In the genomic region with DNA sequence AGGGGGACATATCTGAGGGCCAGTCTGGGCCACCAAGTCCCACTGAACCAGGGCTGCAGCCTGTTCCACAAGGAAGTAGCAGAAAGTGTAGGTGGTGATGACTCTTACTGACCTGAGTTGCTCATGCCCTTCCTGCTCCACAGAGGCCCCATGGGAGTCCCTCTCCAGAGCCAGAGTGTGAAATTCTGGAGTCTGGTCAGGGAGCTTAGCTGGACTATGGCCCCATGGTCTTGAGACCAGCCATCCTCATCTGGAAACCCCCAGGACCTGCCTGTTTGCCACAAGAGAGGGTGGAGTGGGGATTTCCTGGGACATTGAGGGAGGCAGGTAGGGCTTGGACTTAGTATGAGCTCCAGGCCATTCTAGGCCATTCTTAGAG, we compare ENCODE assay signal across 9 cellular contexts. TPM values are rescaled to one million over a fixed set of nuclear protein-coding genes. Genes with fewer than 3 reads are reported as not detected.
DNase-seq lines count a peak whose midpoint lies in the region; ATAC-seq and TF ChIP-seq lines count a peak whose summit lies in the region.
"Had no signal": no experiment of that assay in that cellular context is flagged by ENCODE, and none has a peak within 500 bp of the region (broad histone marks: within the 10 kb centered on the region; RNA-seq: fewer than 3 reads in every experiment).

No MANE protein-coding gene starts in this region.

- H3K27ac ChIP-seq in RWPE2 (ENCODE audit: poor library complexity, severe bottlenecking) (peak overlapping the region; percentile 90), upper lobe of right lung (peak overlapping the region; percentile 83), A673 (ENCODE audit: low read depth, low read length, poor library complexity, severe bottlenecking) (no peak overlapping the region)

- intact Hi-C loops in upper lobe of right lung (cut with DNase I) (no loop called here), A673 (cut with micrococcal nuclease; ENCODE audit: unreplicated experiment) (no loop called here)

- no TSS peak for BruUV-seq in A673 (replicated peaks; lab: Mats Ljungman, UMichigan)

- H3K9me3 ChIP-seq in RWPE2 (ENCODE audit: severe bottlenecking) (no peaks in the 10 kb centered on the region), upper lobe of right lung (no peaks in the 10 kb centered on the region), A673 (ENCODE audit: low read depth, low read length, poor library complexity, severe bottlenecking) (no peaks in the 10 kb centered on the region)

- H3K4me1 ChIP-seq in RWPE2 (ENCODE audit: insufficient read depth, poor library complexity, severe bottlenecking) (peaks cover 24% of the 10 kb centered on the region), upper lobe of right lung (peaks cover 31% of the 10 kb centered on the region), A673 (ENCODE audit: insufficient read depth, low read length, poor library complexity, severe bottlenecking) (peaks cover 3% of the 10 kb centered on the region)

- DNase-seq in T-helper 1 cell (no peak), RWPE2 (ENCODE audit: low spot score) (no peak), kidney tubule cell (ENCODE audit: low spot score) (peak; percentile 74), upper lobe of right lung (no peak), glutamatergic neuron (no peak), A673 (ENCODE audit: low spot score) (no peak)
- no peak for DNase-seq in central memory CD4-positive, alpha-beta T cell
- DNase-seq: activated naive CD4-positive, alpha-beta T cell treated with Interleukin-2 at 50 U/mL for 16 hours had no signal

- ATAC-seq in RWPE2 (ENCODE audit: low read depth): no peak
- ATAC-seq in upper lobe of right lung: no peak

- POLR2A ChIA-PET in A673 (lab: Charles Lee; ENCODE audit: low non-redundant PET): no interaction called here

- peaks cover 20% of the 10 kb centered on the region for H3K27me3 Mint-ChIP-seq in T-helper 1 cell treated with Interleukin-12 subunit alpha and Interleukin-12 subunit beta and Interleukin-4 antibody, amounts not matched to agents 30 μg/mL and 1 μg/mL, for 36 hours (ENCODE audit: low read depth)
- H3K27me3 Mint-ChIP-seq in glutamatergic neuron (ENCODE audit: unreplicated experiment): peaks cover 18% of the 10 kb centered on the region

- peak overlapping the region; percentile 61 for H3K4me3 ChIP-seq in RWPE2 (ENCODE audit: severe bottlenecking)
- peak overlapping the region; percentile 70 for H3K4me3 ChIP-seq in upper lobe of right lung
- no peak overlapping the region for H3K4me3 ChIP-seq in A673 (ENCODE audit: low read depth, low read length, poor library complexity, severe bottlenecking)

- CTCF ChIA-PET in A673 (lab: Charles Lee): interaction anchor here (1.4 kb wide), 1 partner anchor 11 kb away, joined by 5 read pairs; no protein-coding TSS in a partner anchor

- H3K36me3 Mint-ChIP-seq in T-helper 1 cell treated with Interleukin-12 subunit alpha and Interleukin-12 subunit beta and Interleukin-4 antibody, amounts not matched to agents 30 μg/mL and 1 μg/mL, for 36 hours (ENCODE audit: low read depth): peaks cover 2% of the 10 kb centered on the region
- no peaks in the 10 kb centered on the region for H3K36me3 Mint-ChIP-seq in glutamatergic neuron (ENCODE audit: unreplicated experiment)

- H3K27me3 ChIP-seq in RWPE2 (ENCODE audit: insufficient read depth, poor library complexity, severe bottlenecking) (no peaks in the 10 kb centered on the region), upper lobe of right lung (peaks cover 6% of the 10 kb centered on the region), A673 (replicated peaks; ENCODE audit: insufficient read depth, low read depth, low read length, poor library complexity) (peaks cover 21% of the 10 kb centered on the region)

- no peaks in the 10 kb centered on the region for H3K9me3 Mint-ChIP-seq in T-helper 1 cell treated with Interleukin-12 subunit alpha and Interleukin-12 subunit beta and Interleukin-4 antibody, amounts not matched to agents 30 μg/mL and 1 μg/mL, for 36 hours
- H3K9me3 Mint-ChIP-seq in glutamatergic neuron (ENCODE audit: unreplicated experiment): peaks cover 3% of the 10 kb centered on the region

- H3K27ac Mint-ChIP-seq in T-helper 1 cell treated with Interleukin-12 subunit alpha and Interleukin-12 subunit beta and Interleukin-4 antibody, amounts not matched to agents 30 μg/mL and 1 μg/mL, for 36 hours: peak overlapping the region; percentile 0
- no peak overlapping the region for H3K27ac Mint-ChIP-seq in glutamatergic neuron (ENCODE audit: unreplicated experiment)

- peaks cover 31% of the 10 kb centered on the region for H3K4me1 Mint-ChIP-seq in T-helper 1 cell treated with Interleukin-12 subunit alpha and Interleukin-12 subunit beta and Interleukin-4 antibody, amounts not matched to agents 30 μg/mL and 1 μg/mL, for 36 hours (ENCODE audit: low read depth)
- H3K4me1 Mint-ChIP-seq in glutamatergic neuron (ENCODE audit: low read depth, unreplicated experiment): peaks cover 14% of the 10 kb centered on the region

- no peak for TF ChIP-seq CTCF in RWPE2 (IDR thresholded peaks at IDR 0.05; ENCODE audit: poor library complexity, severe bottlenecking)
- no peak for TF ChIP-seq CTCF in upper lobe of right lung (IDR thresholded peaks at IDR 0.05)
- no peak for TF ChIP-seq CTCF in glutamatergic neuron (IDR thresholded peaks at IDR 0.05; ENCODE audit: partially characterized antibody, unreplicated experiment)
- no peak for TF ChIP-seq CTCF in A673 (conservative IDR thresholded peaks at IDR 0.05; ENCODE audit: low read depth, low read length)

- H3K36me3 ChIP-seq in RWPE2 (ENCODE audit: low read depth) (peaks cover 63% of the 10 kb centered on the region), upper lobe of right lung (no peaks in the 10 kb centered on the region), A673 (ENCODE audit: insufficient read depth, low read length, poor library complexity, severe bottlenecking) (no peaks in the 10 kb centered on the region)

- H3K4me3 Mint-ChIP-seq in T-helper 1 cell treated with Interleukin-12 subunit alpha and Interleukin-12 subunit beta and Interleukin-4 antibody, amounts not matched to agents 30 μg/mL and 1 μg/mL, for 36 hours: no peak overlapping the region
- H3K4me3 Mint-ChIP-seq in glutamatergic neuron (ENCODE audit: unreplicated experiment): no peak overlapping the region

RNA-seq across cellular contexts. Expression of gene SPINT1, which starts 3.0 kb away (rescaled TPM):
- total RNA-seq in upper lobe of right lung: 96.8 TPM
- total RNA-seq in glutamatergic neuron (ENCODE audit: unreplicated experiment): 6.0 TPM
- 1.9 and 3.3 TPM in 2 replicates for total RNA-seq in A673 (2021)

RNA-seq across cellular contexts. Expression of gene PPP1R14D, which starts 18.3 kb away (rescaled TPM):
- total RNA-seq in upper lobe of right lung (1.3 TPM), glutamatergic neuron (ENCODE audit: unreplicated experiment) (not detected), A673 (2021) (not detected in 2 replicates)

RNA-seq across cellular contexts. Expression of gene RHOV, which starts 27.2 kb away (rescaled TPM):
- total RNA-seq in upper lobe of right lung (not detected), glutamatergic neuron (ENCODE audit: unreplicated experiment) (1.8 TPM), A673 (2021) (1.6 TPM in 2 replicates)

RNA-seq across cellular contexts. Expression of gene DNAJC17, which starts 39.6 kb away (rescaled TPM):
- total RNA-seq in upper lobe of right lung (30.7 TPM), glutamatergic neuron (ENCODE audit: unreplicated experiment) (43.2 TPM), A673 (2021) (34.5 and 37.1 TPM in 2 replicates)

RNA-seq across cellular contexts. Expression of gene ZFYVE19, which starts 39.9 kb away (rescaled TPM):
- total RNA-seq in upper lobe of right lung (26.7 TPM), glutamatergic neuron (ENCODE audit: unreplicated experiment) (11.8 TPM), A673 (2021) (26.4 and 27.1 TPM in 2 replicates)

Comparison
In these comparisons a context has a peak if more than half of its experiments do, and no peak if none do; other contexts are left out.
1. RNA of gene SPINT1, which starts 3.0 kb away (total RNA-seq): 96.8 TPM in upper lobe of right lung (single experiment); 6.0 TPM in glutamatergic neuron (single experiment) and 1.9 to 3.3 TPM in A673; every median in the first group is over 10 times any median in the second.